In genomic region chr2:46852124-46852523, GRCh38 we compare ENCODE assay signal across 21 cellular contexts.
"Had no signal": no experiment of that assay in that cellular context is flagged by ENCODE, and none has a peak within 500 bp of the region (broad histone marks: within the 10 kb centered on the region; RNA-seq: fewer than 3 reads in every experiment).

No MANE protein-coding gene starts in this region.

- DNase-seq: activated CD4-positive, alpha-beta T cell treated with anti-CD3 and anti-CD28 coated beads, Interleukin-2, amount 10 ng/mL, durations not matched to agents 24 days and 14 days; activated CD4-positive, CD25-positive, alpha-beta regulatory T cell; activated CD8-positive, alpha-beta memory T cell treated with anti-CD3 and anti-CD28 coated beads, Interleukin-2, amount 50 U/mL, for 4 hours; activated CD8-positive, alpha-beta T cell treated with anti-CD3 and anti-CD28 coated beads, Interleukin-2, amount 10 ng/mL, durations not matched to agents 7 days and 5 days; activated gamma-delta T cell; activated T-cell treated with anti-CD3 and anti-CD28 coated beads, Interleukin-2, amount 50 U/mL, for 48 hours; effector memory CD8-positive, alpha-beta T cell; heart left ventricle; immature natural killer cell; left cardiac atrium; lower lobe of right lung; pancreas; stimulated activated CD4-positive, alpha-beta T cell treated with anti-CD3 and anti-CD28 coated beads, Interleukin-12 subunit alpha, Interleukin-12 subunit beta, amount 100 ng/mL, for 4 hours; stimulated activated CD4-positive, alpha-beta T cell treated with anti-CD3 and anti-CD28 coated beads, Interleukin-2, amount 100 ng/mL, for 24 hours; thyroid gland had no signal

- H3K9me3 ChIP-seq: lower lobe of right lung, pancreas, thyroid gland, vagina had no signal

- H3K27ac Mint-ChIP-seq: activated CD4-positive, alpha-beta T cell treated with anti-CD3 and anti-CD28 coated beads, Interleukin-2, amount 10 ng/mL, durations not matched to agents 24 days and 14 days; activated CD8-positive, alpha-beta T cell treated with anti-CD3 and anti-CD28 coated beads, Interleukin-2, amount 10 ng/mL, durations not matched to agents 7 days and 5 days; activated naive CD4-positive, alpha-beta T cell treated with anti-CD3 and anti-CD28 coated beads, Interleukin-2, amount 50 U/mL, for 72 hours; dendritic cell treated with granulocyte-macrophage colony-stimulating factor and Interleukin-4, amounts not matched to agents 40 ng/mL and 50 ng/mL, for 4 days; effector memory CD8-positive, alpha-beta T cell; immature natural killer cell; neural progenitor cell had no signal

- H3K4me3 ChIP-seq: heart left ventricle, lower lobe of right lung, neural progenitor cell, pancreas, thyroid gland, vagina had no signal

- H3K4me1 Mint-ChIP-seq: activated CD4-positive, alpha-beta T cell treated with anti-CD3 and anti-CD28 coated beads, Interleukin-2, amount 10 ng/mL, durations not matched to agents 24 days and 14 days; immature natural killer cell had no signal

- H3K36me3 Mint-ChIP-seq: activated naive CD4-positive, alpha-beta T cell treated with anti-CD3 and anti-CD28 coated beads, Interleukin-2, amount 50 U/mL, for 72 hours; immature natural killer cell; mesothelial cell of epicardium; neural progenitor cell had no signal

- H3K4me2 ChIP-seq: neural progenitor cell had no signal

- H3K4me3 Mint-ChIP-seq: activated CD4-positive, alpha-beta T cell treated with anti-CD3 and anti-CD28 coated beads, Interleukin-2, amount 10 ng/mL, durations not matched to agents 24 days and 14 days; activated CD8-positive, alpha-beta T cell treated with anti-CD3 and anti-CD28 coated beads, Interleukin-2, amount 10 ng/mL, durations not matched to agents 7 days and 5 days; dendritic cell treated with granulocyte-macrophage colony-stimulating factor and Interleukin-4, amounts not matched to agents 40 ng/mL and 50 ng/mL, for 4 days; effector memory CD8-positive, alpha-beta T cell; immature natural killer cell; mesothelial cell of epicardium; neural progenitor cell had no signal

- FAIRE-seq: frontal cortex, pancreas had no signal

- H3K4me1 ChIP-seq: neural progenitor cell had no signal

- H3K36me3 ChIP-seq: heart left ventricle, lower lobe of right lung, neural progenitor cell, pancreas, thyroid gland, vagina had no signal

- ATAC-seq: activated CD8-positive, alpha-beta T cell treated with anti-CD3 and anti-CD28 coated beads, Interleukin-2, amount 10 ng/mL, durations not matched to agents 7 days and 5 days; activated naive CD4-positive, alpha-beta T cell treated with anti-CD3 and anti-CD28 coated beads, Interleukin-2, amount 50 U/mL, for 72 hours; effector memory CD8-positive, alpha-beta T cell; heart left ventricle; left cardiac atrium; lower lobe of right lung; pancreas had no signal

- H3K27me3 ChIP-seq: heart left ventricle, neural progenitor cell, pancreas, thyroid gland, vagina had no signal

- H3K27ac ChIP-seq: lower lobe of right lung, neural progenitor cell, pancreas, vagina had no signal

- H3K9ac ChIP-seq: neural progenitor cell had no signal

- H3K9me3 Mint-ChIP-seq: activated CD4-positive, alpha-beta T cell treated with anti-CD3 and anti-CD28 coated beads, Interleukin-2, amount 10 ng/mL, durations not matched to agents 24 days and 14 days; activated naive CD4-positive, alpha-beta T cell treated with anti-CD3 and anti-CD28 coated beads, Interleukin-2, amount 50 U/mL, for 72 hours; effector memory CD8-positive, alpha-beta T cell; mesothelial cell of epicardium; neural progenitor cell had no signal
